Comparison of ENCODE assay signal across 1 cellular context in genomic region chr1:94417962-94418663, GRCh38.
TF ChIP-seq lines count a peak whose summit lies in the region.

Gene ABCD3, plus strand, starts transcription at chr1:94418389. Its CDS starts 90 bp downstream, at chr1:94418479.

TF ChIP-seq in WTC11, 78 proteins besides CTCF, POLR2A, EP300 and RAD21 (continued from another document and continues in another):
- TF ChIP-seq PRDM15 (CRISPR knock-in tag; IDR thresholded peaks at IDR 0.05) (no peak), ATF6 (CRISPR knock-in tag; IDR thresholded peaks at IDR 0.05) (no peak), MYBL2 (CRISPR knock-in tag; IDR thresholded peaks at IDR 0.05) (no peak), FOXP4 (CRISPR knock-in tag; IDR thresholded peaks at IDR 0.05) (no peak; the same call in 1 of the 2 replicates), TEAD4 (CRISPR knock-in tag; IDR thresholded peaks at IDR 0.05) (no peak), ARID4B (CRISPR knock-in tag; IDR thresholded peaks at IDR 0.05; ENCODE audit: borderline replicate concordance) (peak; percentile 28; the same call in 1 of the 2 replicates), ZNF532 (CRISPR knock-in tag; IDR thresholded peaks at IDR 0.05; ENCODE audit: borderline replicate concordance) (no peak), RELA (CRISPR knock-in tag; IDR thresholded peaks at IDR 0.05; ENCODE audit: borderline replicate concordance) (no peak), ETV6 (CRISPR knock-in tag; IDR thresholded peaks at IDR 0.05) (peak; percentile 29; the same call in 1 of the 2 replicates), IRF2 (CRISPR knock-in tag; IDR thresholded peaks at IDR 0.05; ENCODE audit: borderline replicate concordance, low read depth) (no peak), TP53 (CRISPR knock-in tag; IDR thresholded peaks at IDR 0.05) (peak; percentile 81), STAT6 (CRISPR knock-in tag; conservative IDR thresholded peaks at IDR 0.05; ENCODE audit: low read depth) (no peak), CBFB (CRISPR knock-in tag; IDR thresholded peaks at IDR 0.05; ENCODE audit: low read depth) (no peak), GRHL2 (CRISPR knock-in tag; IDR thresholded peaks at IDR 0.05; ENCODE audit: insufficient replicate concordance, severe bottlenecking) (no peak), JAZF1 (CRISPR knock-in tag; IDR thresholded peaks at IDR 0.05) (no peak), E2F5 (CRISPR knock-in tag; IDR thresholded peaks at IDR 0.05) (peak; percentile 67; the same call in 1 of the 2 replicates), E2F1 (CRISPR knock-in tag; IDR thresholded peaks at IDR 0.05) (no peak), TEAD1 (CRISPR knock-in tag; IDR thresholded peaks at IDR 0.05) (0 out of 2 replicates have a peak, but pooled peaks have one; percentile 38), NR3C1 (CRISPR knock-in tag; conservative IDR thresholded peaks at IDR 0.05; ENCODE audit: low read depth) (0 out of 2 replicates have a peak, but pooled peaks have one; percentile 42), NR1H2 (CRISPR knock-in tag; IDR thresholded peaks at IDR 0.05) (no peak), ZBTB21 (CRISPR knock-in tag; IDR thresholded peaks at IDR 0.05; ENCODE audit: borderline replicate concordance) (no peak), E2F4 (CRISPR knock-in tag; IDR thresholded peaks at IDR 0.05; ENCODE audit: borderline replicate concordance, low read depth) (no peak), FOXK1 (CRISPR knock-in tag; IDR thresholded peaks at IDR 0.05) (no peak; the same call in 1 of the 2 replicates), FOXP1 (CRISPR knock-in tag; IDR thresholded peaks at IDR 0.05; ENCODE audit: borderline replicate concordance) (peak; percentile 17; the same call in 1 of the 2 replicates), PRRX2 (CRISPR knock-in tag; IDR thresholded peaks at IDR 0.05) (no peak), ZNF219 (CRISPR knock-in tag; IDR thresholded peaks at IDR 0.05; ENCODE audit: borderline replicate concordance) (no peak; the same call in 1 of the 2 replicates), ELF4 (CRISPR knock-in tag; IDR thresholded peaks at IDR 0.05; ENCODE audit: low read depth) (no peak), ERG (CRISPR knock-in tag; IDR thresholded peaks at IDR 0.05) (no peak)
